ENCODE assay signal across 1 cellular context in the genomic region with DNA sequence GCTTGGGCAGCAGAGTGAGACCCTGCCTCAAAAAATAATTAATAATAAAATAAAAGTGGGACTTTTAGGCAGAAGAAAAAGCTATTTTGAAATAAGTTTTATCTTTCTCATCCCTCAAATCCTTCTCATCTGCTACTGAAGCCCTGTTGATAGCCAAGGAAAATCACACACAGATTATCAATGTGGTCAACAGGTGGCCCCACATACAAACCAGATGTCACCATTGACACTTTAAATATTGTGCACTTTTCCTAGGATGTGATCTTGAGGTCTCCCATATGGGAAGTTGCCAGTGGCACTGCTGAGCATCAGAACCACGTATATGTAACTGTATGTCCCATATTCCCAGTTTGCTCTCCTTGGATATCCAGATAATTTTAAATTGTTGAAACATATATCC.
TF ChIP-seq lines count a peak whose summit lies in the region.

No MANE protein-coding gene starts in this region.

TF ChIP-seq in HCT116, 20 proteins besides CTCF, POLR2A, EP300 and RAD21 (continued from another document):
- TF ChIP-seq, protein P1, sequence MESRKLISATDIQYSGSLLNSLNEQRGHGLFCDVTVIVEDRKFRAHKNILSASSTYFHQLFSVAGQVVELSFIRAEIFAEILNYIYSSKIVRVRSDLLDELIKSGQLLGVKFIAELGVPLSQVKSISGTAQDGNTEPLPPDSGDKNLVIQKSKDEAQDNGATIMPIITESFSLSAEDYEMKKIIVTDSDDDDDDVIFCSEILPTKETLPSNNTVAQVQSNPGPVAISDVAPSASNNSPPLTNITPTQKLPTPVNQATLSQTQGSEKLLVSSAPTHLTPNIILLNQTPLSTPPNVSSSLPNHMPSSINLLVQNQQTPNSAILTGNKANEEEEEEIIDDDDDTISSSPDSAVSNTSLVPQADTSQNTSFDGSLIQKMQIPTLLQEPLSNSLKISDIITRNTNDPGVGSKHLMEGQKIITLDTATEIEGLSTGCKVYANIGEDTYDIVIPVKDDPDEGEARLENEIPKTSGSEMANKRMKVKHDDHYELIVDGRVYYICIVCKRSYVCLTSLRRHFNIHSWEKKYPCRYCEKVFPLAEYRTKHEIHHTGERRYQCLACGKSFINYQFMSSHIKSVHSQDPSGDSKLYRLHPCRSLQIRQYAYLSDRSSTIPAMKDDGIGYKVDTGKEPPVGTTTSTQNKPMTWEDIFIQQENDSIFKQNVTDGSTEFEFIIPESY (IDR thresholded peaks at IDR 0.05; ENCODE audit: extremely low read depth, insufficient replicate concordance, low read length): no peak
- TF ChIP-seq, protein P2, sequence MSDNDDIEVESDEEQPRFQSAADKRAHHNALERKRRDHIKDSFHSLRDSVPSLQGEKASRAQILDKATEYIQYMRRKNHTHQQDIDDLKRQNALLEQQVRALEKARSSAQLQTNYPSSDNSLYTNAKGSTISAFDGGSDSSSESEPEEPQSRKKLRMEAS (IDR thresholded peaks at IDR 0.05): no peak
- no peak for TF ChIP-seq ZNF274 (IDR thresholded peaks at IDR 0.05; ENCODE audit: low read depth, low read length)
- no peak for TF ChIP-seq SP1 (IDR thresholded peaks at IDR 0.05; ENCODE audit: low read depth)
- TF ChIP-seq, protein P3, sequence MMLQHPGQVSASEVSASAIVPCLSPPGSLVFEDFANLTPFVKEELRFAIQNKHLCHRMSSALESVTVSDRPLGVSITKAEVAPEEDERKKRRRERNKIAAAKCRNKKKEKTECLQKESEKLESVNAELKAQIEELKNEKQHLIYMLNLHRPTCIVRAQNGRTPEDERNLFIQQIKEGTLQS (IDR thresholded peaks at IDR 0.05): no peak
- TF ChIP-seq TCF7L2 (IDR thresholded peaks at IDR 0.05; ENCODE audit: borderline replicate concordance, extremely low read depth, insufficient read depth, insufficient read length): no peak
- no peak for TF ChIP-seq JUND (IDR thresholded peaks at IDR 0.05)
- TF ChIP-seq SIN3A (IDR thresholded peaks at IDR 0.05; ENCODE audit: low read depth): no peak
- TF ChIP-seq YY1 (IDR thresholded peaks at IDR 0.05; ENCODE audit: extremely low read depth, insufficient replicate concordance, low read depth, low read length): no peak
- no peak for TF ChIP-seq EGR1 (IDR thresholded peaks at IDR 0.05; ENCODE audit: low read depth)
- TF ChIP-seq FOSL1 (IDR thresholded peaks at IDR 0.05; ENCODE audit: low read depth): no peak
- no peak for TF ChIP-seq CBX3 (IDR thresholded peaks at IDR 0.05; ENCODE audit: low read depth)
- no peak for TF ChIP-seq POLR2AphosphoS5 (IDR thresholded peaks at IDR 0.05; ENCODE audit: low read depth, low read length)
